Comparison of ENCODE assay signal across 15 cellular contexts in genomic region chr1:216045400-216045799, GRCh38.
A peak's percentile ranks its signal among the peaks of the same experiment; 100 is the strongest.
DNase-seq lines count a peak whose midpoint lies in the region; ATAC-seq and FAIRE-seq lines count a peak whose summit lies in the region.
"Had no signal": no experiment of that assay in that cellular context is flagged by ENCODE, and none has a peak within 500 bp of the region (broad histone marks: within the 10 kb centered on the region; RNA-seq: fewer than 3 reads in every experiment).

No MANE protein-coding gene starts in this region.

- peak; percentile 95 for DNase-seq in RCC 7860 (ENCODE audit: low spot score)
- peak; percentile 51 for DNase-seq in epidermal melanocyte (ENCODE audit: insufficient read length, low spot score)
- DNase-seq in renal cortical epithelial cell (ENCODE audit: low read depth): peak; percentile 100
- DNase-seq in SIG-M5 treated with dmso at 0.1 percent for 504 hours (lab: John Stamatoyannopoulos, UW; ENCODE audit: unreplicated experiment): no peak
- no peak for DNase-seq in OCI-M1 (lab: John Stamatoyannopoulos, UW)
- DNase-seq: activated B cell treated with CpG ODN at 0.5 μM for 24 hours; activated T-cell treated with anti-CD3 and anti-CD28 coated beads, Interleukin-2, amount 50 U/mL, for 1 hour; DMS 273 treated with DMSO at 0.1 percent for 48 hours; occipital lobe; SHP77 treated with DMSO at 0.1 percent for 48 hours; stimulated activated CD4-positive, alpha-beta T cell treated with anti-CD3 and anti-CD28 coated beads, Interleukin-4, amount 100 ng/mL, for 1 hour; stimulated activated naive CD8-positive, alpha-beta T cell treated with anti-CD3 and anti-CD28 coated beads, Interleukin-15, amount 100 ng/mL, for 72 hours had no signal

- peak; percentile 69 for FAIRE-seq in G401.6 (lab: Jason Lieb, UNC)
- peak; percentile 99 for FAIRE-seq in RCC 7860 (lab: Jason Lieb, UNC)

- ATAC-seq in GM19452 (IDR thresholded peaks at IDR 0.05; ENCODE audit: unreplicated experiment) (no peak), GM19395 (IDR thresholded peaks at IDR 0.05; ENCODE audit: unreplicated experiment) (no peak)
- ATAC-seq: stimulated activated naive CD8-positive, alpha-beta T cell treated with anti-CD3 and anti-CD28 coated beads, Interleukin-15, amount 100 ng/mL, for 72 hours had no signal

Comparison
In these comparisons a context has a peak if more than half of its experiments do, and no peak if none do; other contexts are left out.
1. DNase-seq: peak in RCC 7860 (single experiment), epidermal melanocyte (single experiment) and renal cortical epithelial cell (single experiment); none in SIG-M5 treated with dmso at 0.1 percent for 504 hours (single experiment) and OCI-M1 (single experiment).